32 cellular contexts compared by ENCODE assay signal in the genomic region with DNA sequence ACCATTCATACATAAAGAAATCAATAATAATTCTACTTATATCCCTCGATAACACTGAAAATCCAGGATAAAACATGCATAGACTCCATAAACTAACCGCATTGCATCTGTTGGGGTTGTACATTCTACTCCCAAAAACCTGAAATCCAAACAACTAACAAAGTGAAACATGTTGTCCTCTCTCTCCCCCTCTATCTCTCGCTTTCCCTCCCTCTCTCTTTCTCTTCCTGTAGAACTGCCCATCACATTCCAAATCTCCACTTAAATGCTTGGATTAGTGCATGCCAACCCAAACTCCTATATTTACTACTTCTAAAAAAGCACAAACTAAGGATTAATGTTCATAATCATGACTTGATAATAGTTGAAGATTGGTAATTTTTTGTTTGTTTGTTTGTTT.
"Had no signal": no experiment of that assay in that cellular context is flagged by ENCODE, and none has a peak within 500 bp of the region (broad histone marks: within the 10 kb centered on the region; RNA-seq: fewer than 3 reads in every experiment).

No MANE protein-coding gene starts in this region.

- H3K9me3 ChIP-seq: MG63, Peyer's patch, SJSA1, SK-N-SH had no signal

- H3K4me3 ChIP-seq: MG63, Peyer's patch, SJSA1 had no signal

- DNase-seq: Karpas-422, MG63, NCI-H1048, NCI-H1092 treated with DMSO at 0.1 percent for 48 hours, NCI-H1105 treated with DMSO at 0.1 percent for 48 hours, NCI-H1417, NCI-H1436, NCI-H146, NCI-H1694, NCI-H187, NCI-H1930, NCI-H2029 treated with DMSO at 0.1 percent for 48 hours, NCI-H2081 treated with DMSO at 0.1 percent for 48 hours, NCI-H2107, NCI-H2171, NCI-H226, NCI-H446 treated with DMSO at 0.1 percent for 48 hours, NCI-H510A, NCI-H524, NCI-H526, NCI-H69, NCI-H748 treated with DMSO at 0.1 percent for 48 hours, NCI-H82, PC-3, Peyer's patch, Right ventricle myocardium superior, RPMI8226, SHP77 treated with DMSO at 0.1 percent for 48 hours, SK-N-SH, SW 1271 had no signal

- H3K27ac ChIP-seq: KMS-11, Peyer's patch, SJSA1 had no signal

- H3K9ac ChIP-seq: KMS-11, SK-N-SH had no signal

- H3K4me2 ChIP-seq: KMS-11, SK-N-SH had no signal

- H3K36me3 ChIP-seq: MG63, Peyer's patch, SJSA1 had no signal

- H3K4me1 ChIP-seq: Peyer's patch, SJSA1 had no signal

- H3K27me3 ChIP-seq: Peyer's patch, SJSA1 had no signal

- H3K9me2 ChIP-seq: SK-N-SH had no signal
